6 cellular contexts compared by ENCODE assay signal in the genomic region with DNA sequence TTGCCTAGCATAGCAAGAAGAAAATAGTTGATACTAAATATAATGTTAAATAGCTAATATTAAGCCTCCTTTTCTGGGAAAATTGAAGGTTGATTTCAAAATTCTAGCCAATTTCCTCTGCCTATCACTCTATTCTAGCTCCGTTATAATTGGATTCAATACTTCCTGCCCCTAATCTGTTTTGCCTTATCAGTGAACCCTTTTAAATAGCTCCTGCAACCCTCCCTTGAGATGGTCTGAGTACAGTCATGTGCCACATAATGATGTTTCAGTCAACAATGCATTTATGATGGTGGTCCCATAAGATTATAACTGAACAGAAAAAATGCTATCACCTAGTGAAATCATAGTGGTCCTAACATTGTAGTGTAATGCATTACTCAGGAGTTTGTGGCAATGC.
"Had no signal": no experiment of that assay in that cellular context is flagged by ENCODE, and none has a peak within 500 bp of the region (broad histone marks: within the 10 kb centered on the region; RNA-seq: fewer than 3 reads in every experiment).

No MANE protein-coding gene starts in this region.

- DNase-seq: H9, HCEC 1CT, KBM-7 had no signal

- H3K27ac ChIP-seq: HL-60 had no signal

- H3K4me2 ChIP-seq: GM23338 had no signal

- H3K4me3 ChIP-seq: GM23338 had no signal

- ATAC-seq: GM23338, HepG2 had no signal

- H2AFZ ChIP-seq: GM23338 had no signal
